9 cellular contexts compared by ENCODE assay signal in genomic region chr10:17175551-17175950, GRCh38. TPM values are rescaled to one million over a fixed set of nuclear protein-coding genes. Genes with fewer than 3 reads are reported as not detected.
DNase-seq lines count a peak whose midpoint lies in the region; ATAC-seq and TF ChIP-seq lines count a peak whose summit lies in the region.
"Had no signal": no experiment of that assay in that cellular context is flagged by ENCODE, and none has a peak within 500 bp of the region (broad histone marks: within the 10 kb centered on the region; RNA-seq: fewer than 3 reads in every experiment).

No MANE protein-coding gene starts in this region.

- no peak overlapping the region for H3K9ac ChIP-seq in colonic mucosa (ENCODE audit: low read depth in 2 of 2, low read length in 2 of 2)
- H3K9ac ChIP-seq in PC-3 (ENCODE audit: low read length), result no peak overlapping the region

- no peaks in the 10 kb centered on the region for H3K27me3 Mint-ChIP-seq in CD8-positive, alpha-beta memory T cell
- H3K27me3 Mint-ChIP-seq in chondrocyte (ENCODE audit: low read depth), result no peaks in the 10 kb centered on the region

- ATAC-seq in HG03342 (IDR thresholded peaks at IDR 0.05; ENCODE audit: unreplicated experiment), result no peak
- no peak for ATAC-seq in PC-3

- peaks cover 6% of the 10 kb centered on the region for H3K4me1 ChIP-seq in CD8-positive, alpha-beta memory T cell (ENCODE audit: insufficient read depth, low read length)
- H3K4me1 ChIP-seq in colonic mucosa, result no peaks in the 10 kb centered on the region
- no peaks in the 10 kb centered on the region for H3K4me1 ChIP-seq in PC-3 (ENCODE audit: insufficient read depth, low read length)

- no peak overlapping the region for H3K27ac ChIP-seq in CD8-positive, alpha-beta memory T cell (ENCODE audit: low read depth, low read length)
- H3K27ac ChIP-seq in colonic mucosa, result no peak overlapping the region
- H3K27ac ChIP-seq in PC-3 (ENCODE audit: low read length), result no peak overlapping the region

- peaks cover 4 to 12% (median 4%) of the 10 kb centered on the region in 3 donors for H3K36me3 Mint-ChIP-seq in CD8-positive, alpha-beta memory T cell
- H3K36me3 Mint-ChIP-seq in chondrocyte (ENCODE audit: low read depth), result peaks cover 2% of the 10 kb centered on the region

- intact Hi-C loops in colonic mucosa (cut with DNase I) (no loop called here), PC-3 (cut with micrococcal nuclease) (loop anchor here (10.0 kb wide), 2 partner anchors 101 to 151 kb away; no protein-coding TSS in a partner anchor)

- H3K9me2 ChIP-seq in PC-3 (replicated peaks; ENCODE audit: low read length), result no peaks in the 10 kb centered on the region

- H3F3A ChIP-seq in PC-3 (ENCODE audit: low read length, unreplicated experiment), result no peaks in the 10 kb centered on the region

- peaks cover 8 to 18% (median 16%) of the 10 kb centered on the region in 3 donors for H3K4me1 Mint-ChIP-seq in CD8-positive, alpha-beta memory T cell
- peaks cover 27% of the 10 kb centered on the region for H3K4me1 Mint-ChIP-seq in chondrocyte (ENCODE audit: low read depth)

- H3K4me3 Mint-ChIP-seq in CD8-positive, alpha-beta memory T cell, result peak overlapping the region; percentile 3 to 74 (median 42)
- no peak overlapping the region for H3K4me3 Mint-ChIP-seq in chondrocyte (ENCODE audit: unreplicated experiment)

- H3K9me3 ChIP-seq in CD8-positive, alpha-beta memory T cell (ENCODE audit: low read length), result no peaks in the 10 kb centered on the region
- H3K9me3 ChIP-seq in colonic mucosa (no peaks in the 10 kb centered on the region), PC-3 (ENCODE audit: low read length) (no peaks in the 10 kb centered on the region)
- H3K9me3 ChIP-seq: heart right ventricle had no signal

- H3K4me3 ChIP-seq in CD8-positive, alpha-beta memory T cell (ENCODE audit: low read length), result no peak overlapping the region
- no peak overlapping the region for H3K4me3 ChIP-seq in colonic mucosa
- no peak overlapping the region for H3K4me3 ChIP-seq in PC-3 (ENCODE audit: low read length)

- peak overlapping the region in 7 of 8 donors; percentile 42 to 86 (median 71) for H3K27ac Mint-ChIP-seq in CD8-positive, alpha-beta memory T cell
- peak overlapping the region; percentile 75 for H3K27ac Mint-ChIP-seq in chondrocyte (ENCODE audit: unreplicated experiment)

- POLR2A ChIA-PET in CD8-positive, alpha-beta memory T cell (lab: Charles Lee), result interaction anchor here (0.6 kb wide), 2 partner anchors 55 to 1222 kb away, joined by 4 to 5 read pairs; no protein-coding TSS in a partner anchor
- POLR2A ChIA-PET in PC-3 (lab: Charles Lee; ENCODE audit: unreplicated experiment), result no interaction called here

- CTCF ChIA-PET in CD8-positive, alpha-beta memory T cell (lab: Charles Lee), result interaction anchor here (1.6 kb wide), 1 partner anchor 284 kb away, joined by 3 read pairs; no protein-coding TSS in a partner anchor
- CTCF ChIA-PET in PC-3 (lab: Charles Lee), result interaction anchor here (0.6 kb wide), 1 partner anchor 338 kb away, joined by 4 read pairs; no protein-coding TSS in a partner anchor

- no peak overlapping the region for H3K4me2 ChIP-seq in PC-3 (ENCODE audit: low read length)

- H2AFZ ChIP-seq in PC-3 (ENCODE audit: low read length), result no peak overlapping the region

- no peaks in the 10 kb centered on the region for H3K27me3 ChIP-seq in CD8-positive, alpha-beta memory T cell (ENCODE audit: insufficient read depth, low read length, poor library complexity, severe bottlenecking)
- H3K27me3 ChIP-seq in colonic mucosa (no peaks in the 10 kb centered on the region), PC-3 (ENCODE audit: low read length) (no peaks in the 10 kb centered on the region)
- H3K27me3 ChIP-seq: heart right ventricle had no signal

- DNase-seq in CD8-positive, alpha-beta memory T cell, result peak in 1 of 5 donors; percentile 7
- DNase-seq in LHCN-M2 (ENCODE audit: low read depth) (peak; percentile 72), chondrocyte (ENCODE audit: low spot score) (no peak), non-pigmented ciliary epithelial cell (ENCODE audit: low read depth) (peak; percentile 37), NCI-H524 treated with DMSO at 0.1 percent for 48 hours (lab: John Stamatoyannopoulos, UW) (no peak), colonic mucosa (no peak), PC-3 (no peak)

- H3K79me2 ChIP-seq in PC-3 (ENCODE audit: low read length), result no peaks in the 10 kb centered on the region

- no peaks in the 10 kb centered on the region for H4K20me1 ChIP-seq in PC-3 (ENCODE audit: low read length)

- no TSS peak for BruUV-seq in PC-3 (replicated peaks; lab: Mats Ljungman, UMichigan)

- TF ChIP-seq CTCF in chondrocyte (IDR thresholded peaks at IDR 0.05) (no peak), colonic mucosa (IDR thresholded peaks at IDR 0.05) (no peak), PC-3 (conservative IDR thresholded peaks at IDR 0.05; ENCODE audit: low read depth, low read length) (no peak)

- no peaks in the 10 kb centered on the region for H3K9me3 Mint-ChIP-seq in CD8-positive, alpha-beta memory T cell
- H3K9me3 Mint-ChIP-seq in chondrocyte (ENCODE audit: low read depth), result no peaks in the 10 kb centered on the region

- no peaks in the 10 kb centered on the region for H3K36me3 ChIP-seq in CD8-positive, alpha-beta memory T cell (ENCODE audit: insufficient read depth, low read length)
- H3K36me3 ChIP-seq in colonic mucosa (no peaks in the 10 kb centered on the region), PC-3 (ENCODE audit: low read depth, low read length) (no peaks in the 10 kb centered on the region)
- H3K36me3 ChIP-seq: heart right ventricle had no signal

RNA-seq across cellular contexts. Expression of gene TRDMT1, which starts 25.9 kb away (rescaled TPM):
- 1 to 10 TPM; 7.3 to 9.8 TPM for total RNA-seq in CD8-positive, alpha-beta memory T cell
- 8.3 TPM for polyA plus RNA-seq in CD8-positive, alpha-beta memory T cell
- total RNA-seq in LHCN-M2 (2014; rRNA removed), result 5.9 and 6.0 TPM in 2 replicates
- 2.3 TPM for polyA plus RNA-seq in LHCN-M2 (2012)
- total RNA-seq in chondrocyte, result 3.1 to 6.4 TPM (median 4.7 TPM) in 3 replicates
- 1 to 10 TPM; 3.4 to 3.5 TPM for total RNA-seq in colonic mucosa
- 1.3 and 2.0 TPM in 2 replicates for total RNA-seq in PC-3 (2014; rRNA removed)

RNA-seq across cellular contexts. Expression of gene CUBN, which starts 45.9 kb away (rescaled TPM):
- under 1 TPM; 0.73 to 0.92 TPM for total RNA-seq in CD8-positive, alpha-beta memory T cell
- polyA plus RNA-seq in CD8-positive, alpha-beta memory T cell, result 0.83 TPM
- 0.32 and 0.69 TPM in 2 replicates for total RNA-seq in LHCN-M2 (2014; rRNA removed)
- polyA plus RNA-seq in LHCN-M2 (2012), result 0.06 TPM
- 0.89 to 1.0 TPM (median 0.92 TPM) in 3 replicates for total RNA-seq in chondrocyte
- total RNA-seq in colonic mucosa, result under 1 TPM; 0.25 to 0.42 TPM
- 0.80 TPM in 1 of 2 replicates, not detected in the other for total RNA-seq in PC-3 (2014; rRNA removed)

RNA-seq across cellular contexts. Expression of gene VIM, which starts 52.5 kb away (rescaled TPM):
- total RNA-seq in CD8-positive, alpha-beta memory T cell, result 1,000 to 10,000 TPM; 1,217 to 1,243 TPM
- 513 TPM for polyA plus RNA-seq in CD8-positive, alpha-beta memory T cell
- total RNA-seq in LHCN-M2 (2014; rRNA removed) (9,336 and 11,900 TPM in 2 replicates), chondrocyte (2,627 to 4,580 TPM (median 4,556 TPM) in 3 replicates), colonic mucosa (100 to 1,000 TPM; 121 to 326 TPM), PC-3 (2014; rRNA removed) (469 and 506 TPM in 2 replicates)
- 5,344 TPM for polyA plus RNA-seq in LHCN-M2 (2012)

Comparison
In these comparisons a context has a peak if more than half of its experiments do, and no peak if none do; other contexts are left out.
1. DNase-seq: peak in LHCN-M2 (single experiment) and non-pigmented ciliary epithelial cell (single experiment); none in chondrocyte (single experiment), NCI-H524 treated with DMSO at 0.1 percent for 48 hours (single experiment), colonic mucosa (single experiment) and PC-3 (single experiment).